17 cellular contexts compared by ENCODE assay signal in the genomic region with DNA sequence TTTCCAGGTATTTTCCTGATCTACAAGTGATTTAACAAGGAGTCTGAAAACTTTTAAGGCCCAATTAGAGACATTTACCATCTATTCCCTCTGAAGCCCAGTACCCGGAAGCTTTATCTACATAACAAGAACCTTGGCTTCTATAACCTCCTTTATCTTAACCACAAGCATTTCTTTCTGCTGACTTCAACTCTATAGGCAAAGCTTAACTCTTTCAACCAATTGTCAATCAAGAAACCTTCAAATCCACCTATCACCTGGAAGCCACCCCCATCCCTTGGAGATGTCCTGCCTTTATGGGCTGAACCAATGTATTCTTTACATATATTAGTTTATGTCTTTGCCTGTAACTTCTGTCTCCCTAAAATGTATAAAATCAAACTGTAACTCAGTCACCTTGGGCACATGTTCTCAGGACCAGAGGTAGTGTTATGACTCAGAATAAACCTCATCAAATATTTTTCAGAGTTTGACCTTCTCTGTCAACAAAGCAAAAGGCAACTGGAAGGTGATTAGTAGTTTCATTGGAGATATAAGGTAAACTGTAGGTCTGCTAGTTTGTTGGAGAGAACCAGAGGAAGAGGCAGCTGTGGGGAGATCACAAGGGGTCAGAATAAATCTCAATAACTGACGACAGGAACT. TPM values are rescaled to one million over a fixed set of nuclear protein-coding genes. Genes with fewer than 3 reads are reported as not detected.
DNase-seq lines count a peak whose midpoint lies in the region; ATAC-seq and TF ChIP-seq lines count a peak whose summit lies in the region.
"Had no signal": no experiment of that assay in that cellular context is flagged by ENCODE, and none has a peak within 500 bp of the region (broad histone marks: within the 10 kb centered on the region; RNA-seq: fewer than 3 reads in every experiment).

No MANE protein-coding gene starts in this region.

- no peak overlapping the region for H3K27ac ChIP-seq in PC-9
- H3K27ac ChIP-seq: colonic mucosa had no signal

- H3K4me3 ChIP-seq in PC-9, result no peak overlapping the region
- H3K4me3 ChIP-seq: colonic mucosa had no signal

- H2AFZ ChIP-seq in PC-9, result 0 out of 2 replicates have a peak overlapping the region, but pooled peaks have one; percentile 10

- H3K36me3 Mint-ChIP-seq in natural killer cell treated with Interleukin-12 subunit alpha and Interleukin-12 subunit beta and Interleukin-15 and Interleukin-18, amount 100 ng/mL, for 72 hours, result no peaks in the 10 kb centered on the region
- H3K36me3 Mint-ChIP-seq: stimulated activated naive B cell treated with anti-CD40 and anti-IgM and Interleukin-4, amounts not matched to agents 10 μg/mL and 1 μg/mL and 100 μg/mL, for 72 hours had no signal

- ATAC-seq in GM19395 (IDR thresholded peaks at IDR 0.05; ENCODE audit: unreplicated experiment) (peak; percentile 54), HG02870 (IDR thresholded peaks at IDR 0.05; ENCODE audit: unreplicated experiment) (peak; percentile 57), GM18502 (IDR thresholded peaks at IDR 0.05; ENCODE audit: poor library complexity, unreplicated experiment) (no peak)
- no peak for ATAC-seq in natural killer cell treated with Interleukin-12 subunit alpha and Interleukin-12 subunit beta and Interleukin-15 and Interleukin-18, amount 100 ng/mL, for 72 hours
- ATAC-seq: stimulated activated naive B cell treated with anti-CD40 and anti-IgM and Interleukin-4, amounts not matched to agents 10 μg/mL and 1 μg/mL and 100 μg/mL, for 72 hours had no signal

- H4K20me1 ChIP-seq in PC-9 (ENCODE audit: insufficient read depth), result no peaks in the 10 kb centered on the region

- H3K4me3 Mint-ChIP-seq in natural killer cell treated with Interleukin-12 subunit alpha and Interleukin-12 subunit beta and Interleukin-15 and Interleukin-18, amount 100 ng/mL, for 72 hours, result no peak overlapping the region
- H3K4me3 Mint-ChIP-seq: stimulated activated naive B cell treated with anti-CD40 and anti-IgM and Interleukin-4, amounts not matched to agents 10 μg/mL and 1 μg/mL and 100 μg/mL, for 72 hours had no signal

- H3K9me3 ChIP-seq in PC-9 (ENCODE audit: insufficient read depth, low read depth), result no peaks in the 10 kb centered on the region
- H3K9me3 ChIP-seq: BE2C, colonic mucosa had no signal

- POLR2A ChIA-PET in PC-9 (lab: Charles Lee; ENCODE audit: unreplicated experiment), result no interaction called here

- H3K4me1 ChIP-seq in PC-9 (replicated peaks; ENCODE audit: insufficient read depth), result peaks cover 5% of the 10 kb centered on the region; the same call in 1 of the 2 replicates
- H3K4me1 ChIP-seq: BE2C, colonic mucosa had no signal

- peaks cover 6% of the 10 kb centered on the region; the same call in 1 of the 2 replicates for H3K27me3 ChIP-seq in PC-9 (ENCODE audit: insufficient read depth, low read depth)
- H3K27me3 ChIP-seq: colonic mucosa had no signal

- H3K4me1 Mint-ChIP-seq in natural killer cell treated with Interleukin-12 subunit alpha and Interleukin-12 subunit beta and Interleukin-15 and Interleukin-18, amount 100 ng/mL, for 72 hours (ENCODE audit: low read depth in 2 of 2), result peaks cover 3 to 7% of the 10 kb centered on the region in 2 donors
- H3K4me1 Mint-ChIP-seq: stimulated activated naive B cell treated with anti-CD40 and anti-IgM and Interleukin-4, amounts not matched to agents 10 μg/mL and 1 μg/mL and 100 μg/mL, for 72 hours had no signal

- no peaks in the 10 kb centered on the region for H3K9me3 Mint-ChIP-seq in natural killer cell treated with Interleukin-12 subunit alpha and Interleukin-12 subunit beta and Interleukin-15 and Interleukin-18, amount 100 ng/mL, for 72 hours

- no peak overlapping the region for H3K4me2 ChIP-seq in PC-9

- no peak for TF ChIP-seq CTCF in PC-9 (conservative IDR thresholded peaks at IDR 0.05)

- peak in 1 of 2 experiments; percentile 66 for DNase-seq in PC-9
- peak; percentile 12 for DNase-seq in left kidney (ENCODE audit: low read depth, low spot score)
- DNase-seq in natural killer cell treated with Interleukin-12 subunit alpha and Interleukin-12 subunit beta and Interleukin-15 and Interleukin-18, amount 100 ng/mL, for 72 hours (ENCODE audit: low spot score), result no peak
- DNase-seq in cerebellum (ENCODE audit: low spot score), result no peak
- DNase-seq: activated CD4-positive, CD25-positive, alpha-beta regulatory T cell treated with anti-CD3 and anti-CD28 coated beads, Interleukin-2, amount 50 U/mL, for 72 hours; activated naive CD4-positive, alpha-beta T cell treated with anti-CD3 and anti-CD28 coated beads, Interleukin-2, amount 50 U/mL, for 16 hours; BE2C; colonic mucosa; Kasumi-1; NCI-H1417 treated with DMSO at 0.1 percent for 48 hours; retina; SHP77 treated with DMSO at 0.1 percent for 48 hours; stimulated activated naive B cell treated with anti-CD40 and anti-IgM and Interleukin-4, amounts not matched to agents 10 μg/mL and 1 μg/mL and 100 μg/mL, for 72 hours; trophoblast cell had no signal

- CTCF ChIA-PET in PC-9 (lab: Charles Lee), result interaction anchor here (0.6 kb wide), 1 partner anchor 293 kb away, joined by 3 read pairs; no protein-coding TSS in a partner anchor

- H3K79me2 ChIP-seq in PC-9 (ENCODE audit: low read depth), result no peaks in the 10 kb centered on the region

- peaks cover 25 to 30% of the 10 kb centered on the region in 2 donors for H3K27me3 Mint-ChIP-seq in natural killer cell treated with Interleukin-12 subunit alpha and Interleukin-12 subunit beta and Interleukin-15 and Interleukin-18, amount 100 ng/mL, for 72 hours

- BruUV-seq in PC-9 (replicated peaks; lab: Mats Ljungman, UMichigan), result no TSS peak

- no peak overlapping the region for H3K27ac Mint-ChIP-seq in natural killer cell treated with Interleukin-12 subunit alpha and Interleukin-12 subunit beta and Interleukin-15 and Interleukin-18, amount 100 ng/mL, for 72 hours
- H3K27ac Mint-ChIP-seq: stimulated activated naive B cell treated with anti-CD40 and anti-IgM and Interleukin-4, amounts not matched to agents 10 μg/mL and 1 μg/mL and 100 μg/mL, for 72 hours had no signal

- no peaks in the 10 kb centered on the region for H3K36me3 ChIP-seq in PC-9 (ENCODE audit: low read depth)
- H3K36me3 ChIP-seq: BE2C, colonic mucosa had no signal

- H3F3A ChIP-seq in PC-9 (ENCODE audit: insufficient read depth, low read depth), result no peaks in the 10 kb centered on the region

- intact Hi-C loops in PC-9 (cut with micrococcal nuclease; ENCODE audit: unreplicated experiment), result no loop called here

- no peaks in the 10 kb centered on the region for H3K9me2 ChIP-seq in PC-9 (ENCODE audit: insufficient read depth)

RNA-seq across cellular contexts. Expression of a gene that starts 13.0 kb away (rescaled TPM):
- total RNA-seq in PC-9 (2021) (40.1 and 68.6 TPM in 2 replicates), cerebellum (27.6 TPM)
- 10 to 100 TPM; 27.0 to 29.7 TPM for total RNA-seq in natural killer cell treated with Interleukin-12 subunit alpha and Interleukin-12 subunit beta and Interleukin-15 and Interleukin-18, amount 100 ng/mL, for 72 hours

RNA-seq across cellular contexts. Expression of a gene that starts 21.0 kb away (rescaled TPM):
- total RNA-seq in PC-9 (2021) (22.5 and 29.7 TPM in 2 replicates), cerebellum (49.4 TPM)
- 10 to 100 TPM; 31.2 to 50.2 TPM for total RNA-seq in natural killer cell treated with Interleukin-12 subunit alpha and Interleukin-12 subunit beta and Interleukin-15 and Interleukin-18, amount 100 ng/mL, for 72 hours

RNA-seq across cellular contexts. Expression of a gene that starts 33.9 kb away (rescaled TPM):
- total RNA-seq in PC-9 (2021) (27.8 and 30.4 TPM in 2 replicates), cerebellum (11.1 TPM)
- total RNA-seq in natural killer cell treated with Interleukin-12 subunit alpha and Interleukin-12 subunit beta and Interleukin-15 and Interleukin-18, amount 100 ng/mL, for 72 hours, result 10 to 100 TPM; 10.8 to 11.7 TPM

Comparison
In these comparisons a context has a peak if more than half of its experiments do, and no peak if none do; other contexts are left out.
1. ATAC-seq: peak in GM19395 (single experiment) and HG02870 (single experiment); none in natural killer cell treated with Interleukin-12 subunit alpha and Interleukin-12 subunit beta and Interleukin-15 and Interleukin-18, amount 100 ng/mL, for 72 hours (0 of 2) and GM18502 (single experiment).